In genomic region chr1:117613969-117614865, GRCh38 we compare ENCODE assay signal across 1 cellular context.
A peak's percentile ranks its signal among the peaks of the same experiment; 100 is the strongest.
TF ChIP-seq lines count a peak whose summit lies in the region.

No MANE protein-coding gene starts in this region.

TF ChIP-seq in K562, 482 proteins besides CTCF, POLR2A, EP300 and RAD21 (continued from another document):
- peak in 1 of 2 experiments; percentile 65; a peak in 1 of 4 replicates for TF ChIP-seq ZMIZ1 (IDR thresholded peaks at IDR 0.05; ENCODE audit: low read depth in 2 of 2, low read length in 2 of 2)
- no peak for TF ChIP-seq NCOA1 (IDR thresholded peaks at IDR 0.05; ENCODE audit: low read depth)
- peak in 1 of 2 experiments; percentile 26; a peak in 1 of 4 replicates for TF ChIP-seq TEAD1 (CRISPR knock-in tag; IDR thresholded peaks at IDR 0.05)
- TF ChIP-seq NFRKB (IDR thresholded peaks at IDR 0.05; ENCODE audit: low read depth): peak; percentile 21; the same call in 1 of the 2 replicates
- TF ChIP-seq HDAC1 (IDR thresholded peaks at IDR 0.05): peak in 1 of 2 experiments; percentile 21; a peak in 2 of 4 replicates
- no peak for TF ChIP-seq SPI1 (IDR thresholded peaks at IDR 0.05; ENCODE audit: borderline replicate concordance, low read depth, low read length)
- peak; percentile 55 for TF ChIP-seq CCNT2 (IDR thresholded peaks at IDR 0.05; ENCODE audit: borderline replicate concordance, extremely low read depth, insufficient read length, low read depth, low read length)
- TF ChIP-seq HEY1 (CRISPR knock-in tag; IDR thresholded peaks at IDR 0.05; ENCODE audit: borderline replicate concordance): no peak
- TF ChIP-seq JUN (IDR thresholded peaks at IDR 0.05; ENCODE audit: borderline replicate concordance, low read depth, low read length): no peak
- no peak for TF ChIP-seq JUN (CRISPR knock-in tag; IDR thresholded peaks at IDR 0.05; ENCODE audit: borderline replicate concordance)
- 0 out of 4 replicates have a peak, but pooled peaks of 1 of the 2 experiments have one; percentile 33 for TF ChIP-seq TRIM24 (IDR thresholded peaks at IDR 0.05)
- TF ChIP-seq SRSF7 (optimal IDR thresholded peaks at IDR 0.05; ENCODE audit: low read depth, low read length): no peak
- 0 out of 2 replicates have a peak, but pooled peaks have one; percentile 25 for TF ChIP-seq ELF1 (tag; IDR thresholded peaks at IDR 0.05)
- peak; percentile 67 for TF ChIP-seq CEBPB (tag; IDR thresholded peaks at IDR 0.05)
- no peak for TF ChIP-seq ZFP1 (CRISPR knock-in tag; IDR thresholded peaks at IDR 0.05)
- TF ChIP-seq RBFOX2 (IDR thresholded peaks at IDR 0.05; ENCODE audit: low read depth, low read length): no peak
- TF ChIP-seq TRIM28 (IDR thresholded peaks at IDR 0.05): 0 out of 2 replicates have a peak, but pooled peaks have one; percentile 13
- peak; percentile 50 for TF ChIP-seq VEZF1 (CRISPR knock-in tag; IDR thresholded peaks at IDR 0.05)
- no peak for TF ChIP-seq ZNF785 (CRISPR knock-in tag; IDR thresholded peaks at IDR 0.05)
- TF ChIP-seq ZNF239 (CRISPR knock-in tag; IDR thresholded peaks at IDR 0.05): no peak
- TF ChIP-seq PATZ1 (CRISPR knock-in tag; IDR thresholded peaks at IDR 0.05; ENCODE audit: borderline replicate concordance): no peak
- no peak for TF ChIP-seq FOS (IDR thresholded peaks at IDR 0.05; ENCODE audit: extremely low read depth, insufficient read length)
- peak; percentile 78 for TF ChIP-seq TCF3 (CRISPR knock-in tag; IDR thresholded peaks at IDR 0.05)
- TF ChIP-seq POU5F1 (IDR thresholded peaks at IDR 0.05; ENCODE audit: borderline replicate concordance, low read depth, low read length, partially characterized antibody): no peak
- no peak for TF ChIP-seq SIN3A (IDR thresholded peaks at IDR 0.05; ENCODE audit: borderline replicate concordance in 2 of 2, control insufficient read depth in 1 of 2, low read depth in 2 of 2, low read length in 2 of 2)
- peak in 1 of 2 experiments; percentile 43; a peak in 1 of 4 replicates for TF ChIP-seq RCOR1 (IDR thresholded peaks at IDR 0.05; ENCODE audit: borderline replicate concordance in 1 of 2, low read depth in 2 of 2, low read length in 2 of 2)
- no peak for TF ChIP-seq KDM4B (IDR thresholded peaks at IDR 0.05; ENCODE audit: borderline replicate concordance in 2 of 2, low read depth in 1 of 2)
- TF ChIP-seq SAP30 (IDR thresholded peaks at IDR 0.05; ENCODE audit: borderline replicate concordance, insufficient read depth, low read depth, low read length, poor library complexity, severe bottlenecking): no peak
- TF ChIP-seq ZNF589 (CRISPR knock-in tag; IDR thresholded peaks at IDR 0.05; ENCODE audit: low read depth): no peak
- TF ChIP-seq ZNF778 (CRISPR knock-in tag; IDR thresholded peaks at IDR 0.05): no peak
- TF ChIP-seq ZNF146 (CRISPR knock-in tag; IDR thresholded peaks at IDR 0.05; ENCODE audit: unreplicated experiment): no peak
- TF ChIP-seq CEBPG (CRISPR knock-in tag; IDR thresholded peaks at IDR 0.05): no peak
- peak in 1 of 2 experiments; percentile 72; a peak in 1 of 4 replicates for TF ChIP-seq CEBPG (tag; conservative IDR thresholded peaks at IDR 0.05 in 1 of 2, IDR thresholded peaks at IDR 0.05 in 1 of 2)
- 0 out of 2 replicates have a peak, but pooled peaks have one; percentile 41 for TF ChIP-seq SMARCA5 (IDR thresholded peaks at IDR 0.05)
- 0 out of 2 replicates have a peak, but pooled peaks have one; percentile 47 for TF ChIP-seq PREB (CRISPR knock-in tag; IDR thresholded peaks at IDR 0.05)
- 0 out of 4 replicates have a peak, but pooled peaks of 1 of the 2 experiments have one; percentile 5 for TF ChIP-seq KDM1A (IDR thresholded peaks at IDR 0.05)
- no peak for TF ChIP-seq TFE3 (CRISPR knock-in tag; IDR thresholded peaks at IDR 0.05)
- TF ChIP-seq KAT7 (CRISPR knock-in tag; IDR thresholded peaks at IDR 0.05; ENCODE audit: borderline replicate concordance): peak; percentile 81; the same call in 1 of the 2 replicates
- TF ChIP-seq ZNF561 (CRISPR knock-in tag; conservative IDR thresholded peaks at IDR 0.05): no peak
- 0 out of 2 replicates have a peak, but pooled peaks have one; percentile 35 for TF ChIP-seq HDAC2 (IDR thresholded peaks at IDR 0.05)
- TF ChIP-seq FOXA3 (CRISPR knock-in tag; conservative IDR thresholded peaks at IDR 0.05 in 1 of 2, IDR thresholded peaks at IDR 0.05 in 1 of 2): peak in 1 of 2 experiments; percentile 58; a peak in 1 of 4 replicates
- TF ChIP-seq HLTF (IDR thresholded peaks at IDR 0.05): no peak
- TF ChIP-seq GATAD2A (IDR thresholded peaks at IDR 0.05): peak; percentile 13; the same call in 1 of the 2 replicates
- no peak for TF ChIP-seq MLX (CRISPR knock-in tag; conservative IDR thresholded peaks at IDR 0.05)
- peak; percentile 79; the same call in 1 of the 2 replicates for TF ChIP-seq ZNF740 (CRISPR knock-in tag; IDR thresholded peaks at IDR 0.05)
- TF ChIP-seq ZNF740 (tag; IDR thresholded peaks at IDR 0.05): peak in 1 of 2 experiments; percentile 57; a peak in 1 of 4 replicates
- TF ChIP-seq CUX1 (CRISPR knock-in tag; IDR thresholded peaks at IDR 0.05): no peak
- peak; percentile 40 for TF ChIP-seq STAT5A (IDR thresholded peaks at IDR 0.05; ENCODE audit: borderline replicate concordance, low read length)
- TF ChIP-seq RBM22 (IDR thresholded peaks at IDR 0.05; ENCODE audit: low read depth, low read length, poor library complexity, severe bottlenecking): no peak
- peak; percentile 4; the same call in 1 of the 2 replicates for TF ChIP-seq HCFC1 (IDR thresholded peaks at IDR 0.05; ENCODE audit: low read depth, low read length)
